24 cellular contexts compared by ENCODE assay signal in the genomic region with DNA sequence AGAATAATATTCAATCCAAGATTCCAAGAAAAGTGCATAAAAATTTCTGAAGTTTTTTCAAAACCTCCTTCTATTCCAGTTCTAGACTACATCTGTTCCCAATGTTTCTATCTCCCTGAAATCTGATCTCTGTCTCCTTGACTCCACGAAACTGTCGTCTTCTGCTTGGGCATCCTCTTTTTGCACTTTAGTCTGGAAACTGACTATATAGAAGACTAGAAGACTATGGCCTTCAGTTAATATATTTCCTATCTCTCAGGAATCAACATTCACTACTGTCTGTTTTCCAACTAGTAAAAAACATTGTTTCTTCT.
"Had no signal": no experiment of that assay in that cellular context is flagged by ENCODE, and none has a peak within 500 bp of the region (broad histone marks: within the 10 kb centered on the region; RNA-seq: fewer than 3 reads in every experiment).

No MANE protein-coding gene starts in this region.

- H2AFZ ChIP-seq: neural progenitor cell had no signal

- H3K4me1 ChIP-seq: adrenal gland, ascending aorta, neural progenitor cell, right lobe of liver, tibial nerve had no signal

- H3K4me3 ChIP-seq: adrenal gland, ascending aorta, neural progenitor cell, right lobe of liver, skin epidermis, tibial nerve had no signal

- ATAC-seq: activated CD4-positive, alpha-beta T cell treated with anti-CD3 and anti-CD28 coated beads for 36 hours; activated T-cell treated with anti-CD3 and anti-CD28 coated beads, Interleukin-2, amount 50 U/mL, for 4 hours; esophagus mucosa; left colon; right lobe of liver; stimulated activated effector memory CD8-positive, alpha-beta T cell treated with anti-CD3 and anti-CD28 coated beads, Interleukin-12 subunit alpha, Interleukin-12 subunit beta, amount 100 ng/mL, for 72 hours; stimulated activated naive CD8-positive, alpha-beta T cell treated with anti-CD3 and anti-CD28 coated beads, Interleukin-15, amount 100 ng/mL, for 72 hours had no signal

- H3K36me3 ChIP-seq: adrenal gland, ascending aorta, brain microvascular endothelial cell, neural progenitor cell, right lobe of liver, tibial nerve had no signal

- H3K27me3 ChIP-seq: adrenal gland, ascending aorta, brain microvascular endothelial cell, neural progenitor cell, right lobe of liver, tibial nerve had no signal

- DNase-seq: activated B cell treated with CpG ODN at 0.5 μM for 24 hours; activated CD4-positive, alpha-beta T cell treated with anti-CD3 and anti-CD28 coated beads for 36 hours; activated CD4-positive, alpha-beta T cell treated with anti-CD3 and anti-CD28 coated beads, Interleukin-2, amount 50 U/mL, for 4 hours; activated CD8-positive, alpha-beta memory T cell treated with anti-CD3 and anti-CD28 coated beads, Interleukin-2, amount 50 U/mL, for 48 hours; activated naive CD4-positive, alpha-beta T cell; activated T-cell treated with anti-CD3 and anti-CD28 coated beads, Interleukin-2, amount 50 U/mL, for 4 hours; adrenal gland; brain microvascular endothelial cell; caudate nucleus; dermis blood vessel endothelial cell; effector CD8-positive, alpha-beta T cell; head of caudate nucleus; hypothalamus; left colon; naive B cell; right lobe of liver; stimulated activated CD4-positive, alpha-beta T cell treated with anti-CD3 and anti-CD28 coated beads, Interleukin-1b, Interleukin-23, amount 100 ng/mL, for 48 hours; stimulated activated naive CD8-positive, alpha-beta T cell treated with anti-CD3 and anti-CD28 coated beads, Interleukin-15, amount 100 ng/mL, for 72 hours had no signal

- H3K27ac ChIP-seq: adrenal gland, ascending aorta, brain microvascular endothelial cell, neural progenitor cell, right lobe of liver, skin epidermis, tibial nerve had no signal
